ENCODE assay signal across 1 cellular context in the genomic region with DNA sequence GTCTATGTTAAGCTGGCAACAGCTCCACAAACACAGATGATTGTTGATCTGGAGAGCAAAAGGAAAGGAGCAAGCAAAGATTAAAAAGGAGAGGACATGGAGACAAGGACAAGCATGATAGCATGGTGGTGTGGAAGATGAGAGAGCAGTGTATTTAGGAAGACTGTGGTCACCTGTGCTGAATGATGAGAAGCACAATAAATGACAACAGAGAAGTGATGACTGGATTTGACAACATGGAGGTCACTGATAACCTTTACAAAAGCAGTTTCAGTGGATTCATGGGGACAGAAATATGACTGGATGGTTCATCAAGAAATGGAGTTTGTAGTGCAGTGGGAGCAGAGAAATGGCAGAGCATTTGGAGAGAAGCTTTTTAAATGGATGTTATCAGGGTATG.
TF ChIP-seq lines count a peak whose summit lies in the region.

No MANE protein-coding gene starts in this region.

TF ChIP-seq in HCT116, 20 proteins besides CTCF, POLR2A, EP300 and RAD21 (continued from another document):
- TF ChIP-seq, protein P1, sequence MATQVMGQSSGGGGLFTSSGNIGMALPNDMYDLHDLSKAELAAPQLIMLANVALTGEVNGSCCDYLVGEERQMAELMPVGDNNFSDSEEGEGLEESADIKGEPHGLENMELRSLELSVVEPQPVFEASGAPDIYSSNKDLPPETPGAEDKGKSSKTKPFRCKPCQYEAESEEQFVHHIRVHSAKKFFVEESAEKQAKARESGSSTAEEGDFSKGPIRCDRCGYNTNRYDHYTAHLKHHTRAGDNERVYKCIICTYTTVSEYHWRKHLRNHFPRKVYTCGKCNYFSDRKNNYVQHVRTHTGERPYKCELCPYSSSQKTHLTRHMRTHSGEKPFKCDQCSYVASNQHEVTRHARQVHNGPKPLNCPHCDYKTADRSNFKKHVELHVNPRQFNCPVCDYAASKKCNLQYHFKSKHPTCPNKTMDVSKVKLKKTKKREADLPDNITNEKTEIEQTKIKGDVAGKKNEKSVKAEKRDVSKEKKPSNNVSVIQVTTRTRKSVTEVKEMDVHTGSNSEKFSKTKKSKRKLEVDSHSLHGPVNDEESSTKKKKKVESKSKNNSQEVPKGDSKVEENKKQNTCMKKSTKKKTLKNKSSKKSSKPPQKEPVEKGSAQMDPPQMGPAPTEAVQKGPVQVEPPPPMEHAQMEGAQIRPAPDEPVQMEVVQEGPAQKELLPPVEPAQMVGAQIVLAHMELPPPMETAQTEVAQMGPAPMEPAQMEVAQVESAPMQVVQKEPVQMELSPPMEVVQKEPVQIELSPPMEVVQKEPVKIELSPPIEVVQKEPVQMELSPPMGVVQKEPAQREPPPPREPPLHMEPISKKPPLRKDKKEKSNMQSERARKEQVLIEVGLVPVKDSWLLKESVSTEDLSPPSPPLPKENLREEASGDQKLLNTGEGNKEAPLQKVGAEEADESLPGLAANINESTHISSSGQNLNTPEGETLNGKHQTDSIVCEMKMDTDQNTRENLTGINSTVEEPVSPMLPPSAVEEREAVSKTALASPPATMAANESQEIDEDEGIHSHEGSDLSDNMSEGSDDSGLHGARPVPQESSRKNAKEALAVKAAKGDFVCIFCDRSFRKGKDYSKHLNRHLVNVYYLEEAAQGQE (IDR thresholded peaks at IDR 0.05; ENCODE audit: low read depth), result no peak
- no peak for TF ChIP-seq EGR1 (IDR thresholded peaks at IDR 0.05; ENCODE audit: low read depth)
TF ChIP-seq in HCT116: peak in this region for 0.
